In the genomic region with DNA sequence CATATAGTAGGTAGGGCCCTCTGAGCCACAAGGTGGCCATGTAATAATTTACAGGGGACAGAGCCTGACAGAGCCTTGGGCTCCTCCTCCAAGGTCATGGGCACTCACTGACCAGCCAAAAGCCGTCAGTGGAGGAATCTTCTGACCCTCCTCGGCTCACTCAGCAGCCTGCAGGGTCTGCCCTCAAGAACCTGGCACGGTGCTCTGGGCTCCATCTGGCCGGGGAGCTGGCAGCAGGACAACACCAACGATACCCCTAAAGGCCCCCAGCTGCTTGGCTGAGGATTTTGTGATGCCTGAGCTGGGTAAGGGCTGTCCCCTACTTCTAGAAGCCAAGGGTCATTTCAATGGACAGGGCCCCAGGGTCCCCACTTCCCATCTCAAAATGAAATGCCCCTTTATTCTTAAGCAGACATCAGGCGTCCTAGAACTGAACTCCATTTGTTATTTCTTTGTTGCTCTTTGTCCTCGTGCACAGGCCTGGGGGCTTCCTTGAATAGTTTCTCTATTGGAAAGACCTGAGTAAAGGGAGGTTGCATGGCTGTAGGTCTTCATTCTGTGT, we compare ENCODE assay signal across 26 cellular contexts.
A peak's percentile ranks its signal among the peaks of the same experiment; 100 is the strongest.
DNase-seq lines count a peak whose midpoint lies in the region; ATAC-seq and TF ChIP-seq lines count a peak whose summit lies in the region.
"Had no signal": no experiment of that assay in that cellular context is flagged by ENCODE, and none has a peak within 500 bp of the region (broad histone marks: within the 10 kb centered on the region; RNA-seq: fewer than 3 reads in every experiment).

No MANE protein-coding gene starts in this region.

- intact Hi-C loops in gastrocnemius medialis (cut with DNase I; ENCODE audit: low total_unique reads): no loop called here
- intact Hi-C loops in testis (cut with DNase I; ENCODE audit: low total_unique reads): no loop called here

- H3K27ac ChIP-seq in gastrocnemius medialis (peak overlapping the region in 3 of 4 donors; percentile 43 to 56 (median 53)), testis (no peak overlapping the region)
- H3K27ac ChIP-seq: BLaER1, GM23248, PC-9, SJCRH30 had no signal

- TF ChIP-seq CTCF in gastrocnemius medialis (IDR thresholded peaks at IDR 0.05 in 4 of 5, conservative IDR thresholded peaks at IDR 0.05 in 1 of 5) (no peak), testis (IDR thresholded peaks at IDR 0.05) (no peak)

- H3K36me3 ChIP-seq in gastrocnemius medialis: no peaks in the 10 kb centered on the region
- H3K36me3 ChIP-seq in testis (ENCODE audit: low read depth, missing control alignments): no peaks in the 10 kb centered on the region
- H3K36me3 ChIP-seq: BLaER1, SJCRH30 had no signal

- in situ Hi-C loops in gastrocnemius medialis (cut with MboI; ENCODE audit: low sequenced_read_pairs in 4 of 4): no loop called here

- H3K27me3 ChIP-seq in gastrocnemius medialis (no peaks in the 10 kb centered on the region), testis (no peaks in the 10 kb centered on the region)
- H3K27me3 ChIP-seq: SJCRH30 had no signal

- H3K4me3 ChIP-seq in gastrocnemius medialis (no peak overlapping the region), testis (no peak overlapping the region)
- H3K4me3 ChIP-seq: BLaER1, GM23248, K562, PC-9, SJCRH30 had no signal

- H3K9me3 ChIP-seq in gastrocnemius medialis: no peaks in the 10 kb centered on the region
- H3K9me3 ChIP-seq in testis: no peaks in the 10 kb centered on the region
- H3K9me3 ChIP-seq: BLaER1, SJCRH30 had no signal

- ATAC-seq in left lobe of liver: no peak
- ATAC-seq in gastrocnemius medialis: no peak
- ATAC-seq in SK-N-SH treated with all-trans-retinoic acid at 6 μM for 48 hours: no peak
- ATAC-seq: K562, Right ventricle myocardium inferior had no signal

- TF ChIP-seq POLR2A in gastrocnemius medialis (IDR thresholded peaks at IDR 0.05): no peak
- no peak for TF ChIP-seq POLR2A in testis (IDR thresholded peaks at IDR 0.05)

- peaks cover 9 to 10% of the 10 kb centered on the region in 2 donors for H3K4me1 ChIP-seq in gastrocnemius medialis
- H3K4me1 ChIP-seq in testis: peaks cover 13% of the 10 kb centered on the region
- H3K4me1 ChIP-seq: SJCRH30 had no signal

- 77 to 92% methylated on average over 5 to 7 of the region's 7 CpGs for WGBS in testis, 2 donors

- DNase-seq in DMS 273 (lab: John Stamatoyannopoulos, UW; ENCODE audit: unreplicated experiment) (peak; percentile 63), ecto neural progenitor cell (ENCODE audit: low spot score) (peak; percentile 16), left lobe of liver (ENCODE audit: low spot score) (peak; percentile 38), gastrocnemius medialis (no peak), testis (no peak), GM19238 (ENCODE audit: insufficient read length, low spot score) (no peak), CD1c-positive myeloid dendritic cell (ENCODE audit: extremely low spot score) (no peak)
- DNase-seq: CD4-positive, alpha-beta T cell; EL; GF-D8; GM23248; H9; Kasumi-1; NCI-H1092 treated with DMSO at 0.1 percent for 48 hours; NCI-H1436; NCI-H1930; NCI-H2107; NCI-H446; NCI-H524 treated with DMSO at 0.1 percent for 48 hours; NCI-H774; PC-9; SJCRH30 had no signal

TF ChIP-seq in SK-N-SH treated with all-trans-retinoic acid at 6 μM for 48 hours, 23 proteins besides CTCF, POLR2A, EP300 and RAD21:
- TF ChIP-seq TOX (CRISPR knock-in tag; IDR thresholded peaks at IDR 0.05; ENCODE audit: borderline replicate concordance): no peak
- TF ChIP-seq BACH2 (CRISPR knock-in tag; IDR thresholded peaks at IDR 0.05; ENCODE audit: borderline replicate concordance): no peak
- TF ChIP-seq ESRRG (CRISPR knock-in tag; IDR thresholded peaks at IDR 0.05): no peak
- TF ChIP-seq, protein P1, sequence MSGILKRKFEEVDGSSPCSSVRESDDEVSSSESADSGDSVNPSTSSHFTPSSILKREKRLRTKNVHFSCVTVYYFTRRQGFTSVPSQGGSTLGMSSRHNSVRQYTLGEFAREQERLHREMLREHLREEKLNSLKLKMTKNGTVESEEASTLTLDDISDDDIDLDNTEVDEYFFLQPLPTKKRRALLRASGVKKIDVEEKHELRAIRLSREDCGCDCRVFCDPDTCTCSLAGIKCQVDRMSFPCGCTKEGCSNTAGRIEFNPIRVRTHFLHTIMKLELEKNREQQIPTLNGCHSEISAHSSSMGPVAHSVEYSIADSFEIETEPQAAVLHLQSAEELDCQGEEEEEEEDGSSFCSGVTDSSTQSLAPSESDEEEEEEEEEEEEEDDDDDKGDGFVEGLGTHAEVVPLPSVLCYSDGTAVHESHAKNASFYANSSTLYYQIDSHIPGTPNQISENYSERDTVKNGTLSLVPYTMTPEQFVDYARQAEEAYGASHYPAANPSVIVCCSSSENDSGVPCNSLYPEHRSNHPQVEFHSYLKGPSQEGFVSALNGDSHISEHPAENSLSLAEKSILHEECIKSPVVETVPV (CRISPR knock-in tag; IDR thresholded peaks at IDR 0.05): no peak
- no peak for TF ChIP-seq SNAI2 (CRISPR knock-in tag; IDR thresholded peaks at IDR 0.05)
- TF ChIP-seq, protein P2, sequence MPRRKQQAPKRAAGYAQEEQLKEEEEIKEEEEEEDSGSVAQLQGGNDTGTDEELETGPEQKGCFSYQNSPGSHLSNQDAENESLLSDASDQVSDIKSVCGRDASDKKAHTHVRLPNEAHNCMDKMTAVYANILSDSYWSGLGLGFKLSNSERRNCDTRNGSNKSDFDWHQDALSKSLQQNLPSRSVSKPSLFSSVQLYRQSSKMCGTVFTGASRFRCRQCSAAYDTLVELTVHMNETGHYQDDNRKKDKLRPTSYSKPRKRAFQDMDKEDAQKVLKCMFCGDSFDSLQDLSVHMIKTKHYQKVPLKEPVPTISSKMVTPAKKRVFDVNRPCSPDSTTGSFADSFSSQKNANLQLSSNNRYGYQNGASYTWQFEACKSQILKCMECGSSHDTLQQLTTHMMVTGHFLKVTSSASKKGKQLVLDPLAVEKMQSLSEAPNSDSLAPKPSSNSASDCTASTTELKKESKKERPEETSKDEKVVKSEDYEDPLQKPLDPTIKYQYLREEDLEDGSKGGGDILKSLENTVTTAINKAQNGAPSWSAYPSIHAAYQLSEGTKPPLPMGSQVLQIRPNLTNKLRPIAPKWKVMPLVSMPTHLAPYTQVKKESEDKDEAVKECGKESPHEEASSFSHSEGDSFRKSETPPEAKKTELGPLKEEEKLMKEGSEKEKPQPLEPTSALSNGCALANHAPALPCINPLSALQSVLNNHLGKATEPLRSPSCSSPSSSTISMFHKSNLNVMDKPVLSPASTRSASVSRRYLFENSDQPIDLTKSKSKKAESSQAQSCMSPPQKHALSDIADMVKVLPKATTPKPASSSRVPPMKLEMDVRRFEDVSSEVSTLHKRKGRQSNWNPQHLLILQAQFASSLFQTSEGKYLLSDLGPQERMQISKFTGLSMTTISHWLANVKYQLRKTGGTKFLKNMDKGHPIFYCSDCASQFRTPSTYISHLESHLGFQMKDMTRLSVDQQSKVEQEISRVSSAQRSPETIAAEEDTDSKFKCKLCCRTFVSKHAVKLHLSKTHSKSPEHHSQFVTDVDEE (CRISPR knock-in tag; IDR thresholded peaks at IDR 0.05): no peak
TF ChIP-seq in SK-N-SH treated with all-trans-retinoic acid at 6 μM for 48 hours: peak in this region for 0.

Comparison
In these comparisons a context has a peak if more than half of its experiments do, and no peak if none do; other contexts are left out.
1. DNase-seq: peak in DMS 273 (single experiment), ecto neural progenitor cell (single experiment) and left lobe of liver (single experiment); none in gastrocnemius medialis (0 of 2), testis (single experiment), GM19238 (single experiment) and CD1c-positive myeloid dendritic cell (single experiment).
2. H3K27ac ChIP-seq: peak in gastrocnemius medialis (3 of 4); none in testis (0 of 2).